ENCODE assay signal across 8 cellular contexts in the genomic region with DNA sequence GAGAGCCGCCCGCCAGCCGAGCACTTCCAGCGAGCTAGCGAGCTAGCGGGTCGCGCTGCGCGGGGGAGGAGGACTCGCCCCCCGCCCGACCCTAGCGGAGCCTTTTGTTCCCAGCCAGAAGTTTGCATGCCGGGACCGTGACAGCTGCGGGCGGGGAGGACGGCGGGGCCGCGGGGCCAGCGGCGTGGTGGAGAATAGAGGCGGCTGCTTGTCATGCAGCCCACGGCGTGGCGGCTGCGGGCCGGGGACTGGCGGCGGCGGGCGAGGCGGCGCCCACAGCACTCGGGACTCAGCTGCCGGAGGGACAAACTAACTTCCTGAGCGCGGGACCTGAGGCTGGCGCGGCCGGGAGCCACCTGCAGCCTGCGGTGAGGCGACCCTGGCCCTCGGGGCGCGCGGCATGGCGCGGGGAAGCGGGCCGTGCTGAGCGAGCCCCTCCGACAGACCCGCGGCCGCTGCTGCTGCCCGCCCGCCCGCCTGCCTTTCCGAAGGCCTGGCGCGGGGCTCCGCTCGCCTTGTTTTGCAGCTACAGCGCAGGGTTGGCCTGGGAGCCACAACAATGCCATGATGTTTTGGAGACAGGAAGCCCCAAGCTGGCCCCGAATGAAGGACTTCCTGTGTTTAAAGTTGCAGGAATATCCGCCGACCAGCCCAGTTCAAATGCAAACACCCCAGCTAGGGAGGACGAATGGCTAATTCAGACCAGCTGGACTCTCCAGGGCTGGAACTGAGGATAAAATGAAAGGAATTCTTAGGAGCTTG.
A peak's percentile ranks its signal among the peaks of the same experiment; 100 is the strongest.
DNase-seq lines count a peak whose midpoint lies in the region; ATAC-seq and TF ChIP-seq lines count a peak whose summit lies in the region.

No MANE protein-coding gene starts in this region.

- peak overlapping the region; percentile 72 for H3K4me3 ChIP-seq in MG63
- H3K4me3 ChIP-seq in neuron (ENCODE audit: low read length): peak overlapping the region; percentile 85

- peak in 4 of 10 experiments; percentile 8 to 10 (median 8) for DNase-seq in CD4-positive, alpha-beta T cell
- DNase-seq in MG63: peak; percentile 49
- DNase-seq in activated T-helper 1 cell treated with anti-CD3 and anti-CD28 coated beads, Interleukin-12 subunit alpha, Interleukin-12 subunit beta, Interleukin-2, Interleukin-4 antibody, amounts not matched to agents 30 ng/mL and 10 ng/mL and 1 ng/mL, durations not matched to agents 14 hours and 24 hours and 36 hours (ENCODE audit: low spot score): no peak
- DNase-seq in globus pallidus (ENCODE audit: low spot score): peak; percentile 53

- H3K27ac ChIP-seq in CD4-positive, alpha-beta T cell (ENCODE audit: low read depth, low read length): no peak overlapping the region

- POLR2A ChIA-PET in CD4-positive, alpha-beta T cell (lab: Charles Lee): interaction anchor here (2.8 kb wide), 1 partner anchor 14 kb away, joined by 13 read pairs; no protein-coding TSS in a partner anchor

- no peaks in the 10 kb centered on the region for H3K9me3 ChIP-seq in CD4-positive, alpha-beta T cell (ENCODE audit: control insufficient read depth, low read length)
- no peaks in the 10 kb centered on the region for H3K9me3 ChIP-seq in MG63
- H3K9me3 ChIP-seq in neuron (ENCODE audit: low read length): no peaks in the 10 kb centered on the region

- no peak for TF ChIP-seq CTCF in CD4-positive, alpha-beta T cell (IDR thresholded peaks at IDR 0.05)

- no peaks in the 10 kb centered on the region for H3K9me3 Mint-ChIP-seq in CD4-positive, alpha-beta T cell
- no peaks in the 10 kb centered on the region for H3K9me3 Mint-ChIP-seq in activated T-helper 1 cell treated with anti-CD3 and anti-CD28 coated beads, Interleukin-12 subunit alpha, Interleukin-12 subunit beta, Interleukin-2, Interleukin-4 antibody, amounts not matched to agents 30 ng/mL and 10 ng/mL and 1 ng/mL, durations not matched to agents 14 hours and 24 hours and 36 hours

- H3K27me3 ChIP-seq in CD4-positive, alpha-beta T cell (ENCODE audit: control insufficient read depth, insufficient read depth, low read length): no peaks in the 10 kb centered on the region
- H3K27me3 ChIP-seq in MG63 (no peaks in the 10 kb centered on the region), neuron (ENCODE audit: insufficient read depth, low read length) (no peaks in the 10 kb centered on the region)

- CTCF ChIA-PET in CD4-positive, alpha-beta T cell (lab: Charles Lee): interaction anchor here (0.8 to 2.6 kb wide), 8 partner anchors 8 to 226 kb away, joined by 3 to 25 read pairs (median 9); no protein-coding TSS in a partner anchor

- peak overlapping the region; percentile 76 for H3K27ac Mint-ChIP-seq in CD4-positive, alpha-beta T cell
- H3K27ac Mint-ChIP-seq in activated T-helper 1 cell treated with anti-CD3 and anti-CD28 coated beads, Interleukin-12 subunit alpha, Interleukin-12 subunit beta, Interleukin-2, Interleukin-4 antibody, amounts not matched to agents 30 ng/mL and 10 ng/mL and 1 ng/mL, durations not matched to agents 14 hours and 24 hours and 36 hours: no peak overlapping the region

- intact Hi-C loops in CD4-positive, alpha-beta T cell (cut with DNase I, micrococcal nuclease): loop anchor here in 1 of 2 experiments (10.0 kb wide), 2 partner anchors 166 to 544 kb away; a partner anchor contains a TSS
- intact Hi-C loops in activated T-helper 1 cell treated with anti-CD3 and anti-CD28 coated beads, Interleukin-12 subunit alpha, Interleukin-12 subunit beta, Interleukin-2, Interleukin-4 antibody, amounts not matched to agents 30 ng/mL and 10 ng/mL and 1 ng/mL, durations not matched to agents 14 hours and 24 hours and 36 hours (cut with micrococcal nuclease): loop anchor here (2.0 to 10.0 kb wide), 3 partner anchors 16 to 316 kb away; no protein-coding TSS in a partner anchor

- H2AFZ ChIP-seq in neuron (ENCODE audit: low read depth, low read length): no peak overlapping the region

- no peaks in the 10 kb centered on the region for H3K27me3 Mint-ChIP-seq in CD4-positive, alpha-beta T cell
- no peaks in the 10 kb centered on the region for H3K27me3 Mint-ChIP-seq in activated T-helper 1 cell treated with anti-CD3 and anti-CD28 coated beads, Interleukin-12 subunit alpha, Interleukin-12 subunit beta, Interleukin-2, Interleukin-4 antibody, amounts not matched to agents 30 ng/mL and 10 ng/mL and 1 ng/mL, durations not matched to agents 14 hours and 24 hours and 36 hours (ENCODE audit: insufficient read depth)

- no peak for ATAC-seq in CD4-positive, alpha-beta T cell (ENCODE audit: poor library complexity)
- peak; percentile 25 for ATAC-seq in GM19438 (IDR thresholded peaks at IDR 0.05; ENCODE audit: low read depth, unreplicated experiment)
- no peak for ATAC-seq in HG03457 (IDR thresholded peaks at IDR 0.05; ENCODE audit: unreplicated experiment)
- no peak for ATAC-seq in HG03342 (IDR thresholded peaks at IDR 0.05; ENCODE audit: unreplicated experiment)

- H3K4me1 Mint-ChIP-seq in CD4-positive, alpha-beta T cell (ENCODE audit: low read depth): peaks cover 72% of the 10 kb centered on the region
- H3K4me1 Mint-ChIP-seq in activated T-helper 1 cell treated with anti-CD3 and anti-CD28 coated beads, Interleukin-12 subunit alpha, Interleukin-12 subunit beta, Interleukin-2, Interleukin-4 antibody, amounts not matched to agents 30 ng/mL and 10 ng/mL and 1 ng/mL, durations not matched to agents 14 hours and 24 hours and 36 hours (ENCODE audit: low read depth): peaks cover 58% of the 10 kb centered on the region

- peaks cover 15% of the 10 kb centered on the region for H3K36me3 Mint-ChIP-seq in CD4-positive, alpha-beta T cell (ENCODE audit: low read depth)
- peaks cover 21% of the 10 kb centered on the region for H3K36me3 Mint-ChIP-seq in activated T-helper 1 cell treated with anti-CD3 and anti-CD28 coated beads, Interleukin-12 subunit alpha, Interleukin-12 subunit beta, Interleukin-2, Interleukin-4 antibody, amounts not matched to agents 30 ng/mL and 10 ng/mL and 1 ng/mL, durations not matched to agents 14 hours and 24 hours and 36 hours (ENCODE audit: low read depth)

- H3K36me3 ChIP-seq in MG63: peaks cover 13% of the 10 kb centered on the region
- H3K36me3 ChIP-seq in neuron (ENCODE audit: insufficient read depth, low read length): peaks cover 19% of the 10 kb centered on the region

- H3K4me1 ChIP-seq in neuron (ENCODE audit: insufficient read depth, low read length): peaks cover 58% of the 10 kb centered on the region

- peak overlapping the region; percentile 86 for H3K4me3 Mint-ChIP-seq in CD4-positive, alpha-beta T cell
- peak overlapping the region; percentile 73 for H3K4me3 Mint-ChIP-seq in activated T-helper 1 cell treated with anti-CD3 and anti-CD28 coated beads, Interleukin-12 subunit alpha, Interleukin-12 subunit beta, Interleukin-2, Interleukin-4 antibody, amounts not matched to agents 30 ng/mL and 10 ng/mL and 1 ng/mL, durations not matched to agents 14 hours and 24 hours and 36 hours
